Comparison of ENCODE assay signal across 8 cellular contexts in genomic region chr10:6269953-6270867, GRCh38.
DNase-seq lines count a peak whose midpoint lies in the region; ATAC-seq and TF ChIP-seq lines count a peak whose summit lies in the region.

No MANE protein-coding gene starts in this region.

- H3K36me3 ChIP-seq in psoas muscle (ENCODE audit: insufficient read depth in 1 of 2, low read depth in 1 of 2) (no peaks in the 10 kb centered on the region), ovary (no peaks in the 10 kb centered on the region)

- WGBS in psoas muscle, 3 donors = 87 to 88% (median 87%) methylated on average over 20 of the region's 20 CpGs
- 92% methylated on average over 20 of the region's 20 CpGs for WGBS in ovary, 3 donors

- peak overlapping the region; percentile 10 for H3K27ac Mint-ChIP-seq in endothelial cell (ENCODE audit: unreplicated experiment)

- H3K36me3 Mint-ChIP-seq in endothelial cell (ENCODE audit: low read depth, unreplicated experiment) = no peaks in the 10 kb centered on the region

- intact Hi-C loops in psoas muscle (cut with DNase I) = no loop called here
- intact Hi-C loops in ovary (cut with DNase I) = no loop called here

- TF ChIP-seq CTCF in endothelial cell (IDR thresholded peaks at IDR 0.05; ENCODE audit: unreplicated experiment) (no peak), psoas muscle (IDR thresholded peaks at IDR 0.05) (no peak), ovary (IDR thresholded peaks at IDR 0.05) (no peak)

- ATAC-seq in GM18867 (IDR thresholded peaks at IDR 0.05; ENCODE audit: unreplicated experiment) (peak; percentile 81), HG03066 (IDR thresholded peaks at IDR 0.05; ENCODE audit: low read depth, unreplicated experiment) (peak; percentile 59), psoas muscle (no peak)

- TF ChIP-seq EP300 in ovary (IDR thresholded peaks at IDR 0.05) = no peak

- H3K4me1 ChIP-seq in psoas muscle (no peaks in the 10 kb centered on the region), ovary (ENCODE audit: insufficient read depth) (no peaks in the 10 kb centered on the region)

- H3K27me3 Mint-ChIP-seq in endothelial cell (ENCODE audit: unreplicated experiment) = peaks cover 2% of the 10 kb centered on the region

- H3K27me3 ChIP-seq in psoas muscle (ENCODE audit: insufficient read depth in 3 of 3, low read length in 2 of 3) = no peaks in the 10 kb centered on the region
- no peaks in the 10 kb centered on the region for H3K27me3 ChIP-seq in ovary

- H3K9me3 Mint-ChIP-seq in endothelial cell (ENCODE audit: unreplicated experiment) = no peaks in the 10 kb centered on the region

- H3K9me3 ChIP-seq in psoas muscle (no peaks in the 10 kb centered on the region), ovary (no peaks in the 10 kb centered on the region)

- H3K27ac ChIP-seq in psoas muscle (no peak overlapping the region), ovary (no peak overlapping the region)

- no peak for TF ChIP-seq POLR2A in ovary (IDR thresholded peaks at IDR 0.05)

- H3K4me3 Mint-ChIP-seq in endothelial cell (ENCODE audit: unreplicated experiment) = no peak overlapping the region

- no peak overlapping the region for H3K4me3 ChIP-seq in psoas muscle
- H3K4me3 ChIP-seq in ovary = no peak overlapping the region

- peak; percentile 45 for DNase-seq in activated CD4-positive, alpha-beta T cell treated with anti-CD3 and anti-CD28 coated beads for 1 hour
- no peak for DNase-seq in endothelial cell (ENCODE audit: low spot score)
- peak; percentile 32 to 37 for DNase-seq in stimulated activated CD8-positive, alpha-beta memory T cell treated with anti-CD3 and anti-CD28 coated beads, Interleukin-7, amount 100 ng/mL, for 1 hour (ENCODE audit: low read depth in 2 of 2)
- no peak for DNase-seq in psoas muscle
- DNase-seq in ovary = no peak
- no peak for DNase-seq in amniotic stem cell (lab: John Stamatoyannopoulos, UW)

- peaks cover 29% of the 10 kb centered on the region for H3K4me1 Mint-ChIP-seq in endothelial cell (ENCODE audit: unreplicated experiment)

Comparison
In these comparisons a context has a peak if more than half of its experiments do, and no peak if none do; other contexts are left out.
1. ATAC-seq: peak in GM18867 (single experiment) and HG03066 (single experiment); none in psoas muscle (0 of 4).
2. DNase-seq: peak in activated CD4-positive, alpha-beta T cell treated with anti-CD3 and anti-CD28 coated beads for 1 hour (single experiment) and stimulated activated CD8-positive, alpha-beta memory T cell treated with anti-CD3 and anti-CD28 coated beads, Interleukin-7, amount 100 ng/mL, for 1 hour (2 of 2); none in endothelial cell (single experiment), psoas muscle (0 of 2), ovary (0 of 5) and amniotic stem cell (single experiment).